Comparison of ENCODE assay signal across 18 cellular contexts in the genomic region with DNA sequence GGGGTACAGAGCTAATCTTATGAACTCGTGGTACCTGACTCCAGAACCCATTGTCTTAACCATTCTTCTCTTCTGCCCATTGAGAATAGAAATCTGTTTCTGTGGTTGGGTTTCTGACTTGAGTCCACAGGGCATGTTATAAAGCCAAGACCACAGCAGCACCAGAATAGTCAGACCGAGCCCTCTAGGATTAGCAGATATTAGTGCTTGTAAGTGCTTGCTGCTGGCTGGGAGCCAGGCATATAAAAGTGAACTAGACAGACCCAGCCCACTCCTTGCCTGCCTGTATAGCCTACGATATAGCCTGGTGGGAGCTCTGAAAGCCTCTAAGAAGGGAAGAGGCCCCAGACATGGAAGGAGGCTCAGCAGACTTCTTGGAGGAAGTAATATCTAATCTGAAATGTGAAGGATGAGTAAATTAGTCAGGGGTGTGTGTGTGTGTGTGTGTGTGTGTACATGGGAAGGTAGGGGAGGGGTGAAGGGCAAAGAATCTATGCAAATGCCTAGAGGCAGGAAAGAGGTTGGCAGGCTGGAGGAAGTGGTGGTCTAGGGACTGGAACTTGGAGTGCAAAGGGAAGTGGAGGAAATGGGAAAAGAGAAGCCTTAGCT.
A peak's percentile ranks its signal among the peaks of the same experiment; 100 is the strongest.
DNase-seq lines count a peak whose midpoint lies in the region; TF ChIP-seq lines count a peak whose summit lies in the region.
"Had no signal": no experiment of that assay in that cellular context is flagged by ENCODE, and none has a peak within 500 bp of the region (broad histone marks: within the 10 kb centered on the region; RNA-seq: fewer than 3 reads in every experiment).

No MANE protein-coding gene starts in this region.

- no TSS peak for BruUV-seq in PC-9 (replicated peaks; lab: Mats Ljungman, UMichigan)

- 54% methylated on average over 3 of the region's 3 CpGs for WGBS in hepatocyte (ENCODE audit: low lambda C conversion rate, missing lambda C conversion rate)

- H3K9me3 ChIP-seq in hepatocyte (ENCODE audit: low read depth) = no peaks in the 10 kb centered on the region
- H3K9me3 ChIP-seq in PC-9 (ENCODE audit: insufficient read depth, low read depth) = no peaks in the 10 kb centered on the region; the same call in 1 of the 2 replicates

- intact Hi-C loops in PC-9 (cut with micrococcal nuclease; ENCODE audit: unreplicated experiment) = no loop called here

- no peak overlapping the region for H3K4me2 ChIP-seq in hepatocyte
- no peak overlapping the region for H3K4me2 ChIP-seq in PC-9
- H3K4me2 ChIP-seq: KMS-11 had no signal

- no peak overlapping the region for H3K4me3 ChIP-seq in hepatocyte
- no peak overlapping the region for H3K4me3 ChIP-seq in PC-9

- CTCF ChIA-PET in PC-9 (lab: Charles Lee) = no interaction called here

- H3K36me3 ChIP-seq in hepatocyte (replicated peaks; ENCODE audit: insufficient read depth, low read depth) = no peaks in the 10 kb centered on the region
- H3K36me3 ChIP-seq in PC-9 (ENCODE audit: low read depth) = no peaks in the 10 kb centered on the region

- H3K9me2 ChIP-seq in hepatocyte (replicated peaks; ENCODE audit: insufficient read depth) = no peaks in the 10 kb centered on the region
- no peaks in the 10 kb centered on the region for H3K9me2 ChIP-seq in PC-9 (ENCODE audit: insufficient read depth)

- H4K20me1 ChIP-seq in hepatocyte (ENCODE audit: insufficient read depth, poor library complexity, severe bottlenecking) (no peaks in the 10 kb centered on the region), PC-9 (ENCODE audit: insufficient read depth) (no peaks in the 10 kb centered on the region)

- no peak overlapping the region for H2AFZ ChIP-seq in hepatocyte
- no peak overlapping the region for H2AFZ ChIP-seq in PC-9

- H3K27me3 ChIP-seq in hepatocyte = no peaks in the 10 kb centered on the region
- H3K27me3 ChIP-seq in PC-9 (ENCODE audit: insufficient read depth, low read depth) = no peaks in the 10 kb centered on the region

- TF ChIP-seq CTCF in hepatocyte (IDR thresholded peaks at IDR 0.05; ENCODE audit: poor library complexity) = no peak
- TF ChIP-seq CTCF in PC-9 (conservative IDR thresholded peaks at IDR 0.05) = no peak

- H3K27ac ChIP-seq in hepatocyte (no peak overlapping the region), PC-9 (no peak overlapping the region)
- H3K27ac ChIP-seq: KMS-11, RWPE1 had no signal

- H3F3A ChIP-seq in PC-9 (ENCODE audit: insufficient read depth, low read depth) = no peaks in the 10 kb centered on the region

- H3K79me2 ChIP-seq in hepatocyte (no peaks in the 10 kb centered on the region), PC-9 (ENCODE audit: low read depth) (no peaks in the 10 kb centered on the region)

- POLR2A ChIA-PET in PC-9 (lab: Charles Lee; ENCODE audit: unreplicated experiment) = no interaction called here

- DNase-seq in DMS79 (lab: John Stamatoyannopoulos, UW) (peak; percentile 37), NCI-H1105 (lab: John Stamatoyannopoulos, UW) (peak; percentile 53), NCI-H524 treated with DMSO at 0.1 percent for 48 hours (lab: John Stamatoyannopoulos, UW) (peak; percentile 77), hepatocyte (ENCODE audit: low spot score) (peak; percentile 15), PC-9 (no peak), amygdala (lab: John Stamatoyannopoulos, UW) (no peak), ecto neural progenitor cell (ENCODE audit: low spot score) (no peak)
- DNase-seq: ACHN; C1 segment of cervical spinal cord; CD8-positive, alpha-beta memory T cell; GF-D8; H9; NCI-H1436 treated with DMSO at 0.1 percent for 48 hours; NCI-H2029 treated with DMSO at 0.1 percent for 48 hours; NCI-H526 treated with DMSO at 0.1 percent for 48 hours; PC-3 had no signal

- no peaks in the 10 kb centered on the region for H3K4me1 ChIP-seq in hepatocyte (ENCODE audit: insufficient read depth)
- H3K4me1 ChIP-seq in PC-9 (replicated peaks; ENCODE audit: insufficient read depth) = no peaks in the 10 kb centered on the region

Comparison
In these comparisons a context has a peak if more than half of its experiments do, and no peak if none do; other contexts are left out.
1. DNase-seq: peak in DMS79 (single experiment), NCI-H1105 (single experiment), NCI-H524 treated with DMSO at 0.1 percent for 48 hours (single experiment) and hepatocyte (single experiment); none in PC-9 (0 of 2), amygdala (0 of 56) and ecto neural progenitor cell (single experiment).